ENCODE assay signal across 22 cellular contexts in genomic region chr7:102890971-102891692, GRCh38. TPM values are rescaled to one million over a fixed set of nuclear protein-coding genes. Genes with fewer than 3 reads are reported as not detected.
DNase-seq lines count a peak whose midpoint lies in the region; ATAC-seq and TF ChIP-seq lines count a peak whose summit lies in the region.
"Had no signal": no experiment of that assay in that cellular context is flagged by ENCODE, and none has a peak within 500 bp of the region (broad histone marks: within the 10 kb centered on the region; RNA-seq: fewer than 3 reads in every experiment).

No MANE protein-coding gene starts in this region.

- TF ChIP-seq CTCF in SK-N-SH (IDR thresholded peaks at IDR 0.05), result no peak
- TF ChIP-seq CTCF in foreskin keratinocyte (conservative IDR thresholded peaks at IDR 0.05), result no peak

- POLR2A ChIA-PET in SK-N-SH (lab: Yijun Ruan, JAX), result no interaction called here

- H3K36me3 ChIP-seq in ACC112 (ENCODE audit: insufficient read depth, low read length) (no peaks in the 10 kb centered on the region), SK-N-SH (replicated peaks in 1 of 2; ENCODE audit: control insufficient read depth in 1 of 2, insufficient read depth in 2 of 2, low read length in 1 of 2) (no peaks in the 10 kb centered on the region), rectal smooth muscle tissue (ENCODE audit: control insufficient read depth, insufficient read depth, low read length) (no peaks in the 10 kb centered on the region)
- H3K36me3 ChIP-seq: SJSA1 had no signal

- peaks cover 42% of the 10 kb centered on the region for H3F3A ChIP-seq in SK-N-SH (replicated peaks; ENCODE audit: insufficient read depth)

- 74% methylated on average over 5 of the region's 5 CpGs for WGBS in SK-N-SH (ENCODE audit: low lambda C conversion rate)

- H3K27me3 ChIP-seq in ACC112 (ENCODE audit: insufficient read depth, low read length), result no peaks in the 10 kb centered on the region
- no peaks in the 10 kb centered on the region for H3K27me3 ChIP-seq in SK-N-SH (ENCODE audit: insufficient read depth)
- no peaks in the 10 kb centered on the region for H3K27me3 ChIP-seq in foreskin keratinocyte
- H3K27me3 ChIP-seq in rectal smooth muscle tissue (ENCODE audit: control insufficient read depth, insufficient read depth, low read length), result no peaks in the 10 kb centered on the region
- H3K27me3 ChIP-seq: body of pancreas, SJSA1 had no signal

- no peaks in the 10 kb centered on the region for H4K20me1 ChIP-seq in SK-N-SH (ENCODE audit: insufficient read depth)

- H3K4me3 ChIP-seq in ACC112 (ENCODE audit: low read depth, low read length) (no peak overlapping the region), SK-N-SH (ENCODE audit: low read depth in 2 of 2, low read length in 1 of 2) (no peak overlapping the region), rectal smooth muscle tissue (ENCODE audit: low read length) (no peak overlapping the region)
- H3K4me3 ChIP-seq: body of pancreas, psoas muscle, SJSA1 had no signal

- no peak for TF ChIP-seq RAD21 in SK-N-SH (IDR thresholded peaks at IDR 0.05; ENCODE audit: low read length)

- DNase-seq in SK-N-SH (no peak), foreskin keratinocyte (no peak), SHP77 (lab: John Stamatoyannopoulos, UW) (no peak), amygdala (lab: John Stamatoyannopoulos, UW) (no peak)
- no peak for DNase-seq in activated CD8-positive, alpha-beta memory T cell treated with anti-CD3 and anti-CD28 coated beads, Interleukin-2, amount 50 U/mL, for 4 hours
- DNase-seq: activated CD4-positive, alpha-beta T cell treated with anti-CD3 and anti-CD28 coated beads for 4 hours; endodermal cell; glutamatergic neuron; H7; NCI-H1417; stimulated activated CD4-positive, alpha-beta T cell treated with anti-CD3 and anti-CD28 coated beads, Interleukin-12 subunit alpha, Interleukin-12 subunit beta, amount 100 ng/mL, for 4 hours; stimulated activated CD4-positive, alpha-beta T cell treated with anti-CD3 and anti-CD28 coated beads, Interleukin-4, amount 100 ng/mL, for 4 hours; T-helper 17 cell; trophoblast cell had no signal

- H3K9ac ChIP-seq in SK-N-SH (peak overlapping the region; percentile 50; the same call in 1 of the 2 replicates), rectal smooth muscle tissue (ENCODE audit: low read length) (no peak overlapping the region)

- TF ChIP-seq EP300 in SK-N-SH (IDR thresholded peaks at IDR 0.05; ENCODE audit: borderline replicate concordance in 1 of 2, low read depth in 1 of 2, low read length in 1 of 2), result no peak

- H2AFZ ChIP-seq in ACC112 (ENCODE audit: low read length, unreplicated experiment) (no peak overlapping the region), SK-N-SH (ENCODE audit: low read depth) (no peak overlapping the region)

- H3K27ac ChIP-seq in ACC112 (ENCODE audit: low read depth, low read length), result peak overlapping the region; percentile 94
- H3K27ac ChIP-seq in SK-N-SH (ENCODE audit: low read depth in 2 of 2, low read length in 1 of 2), result peak overlapping the region; percentile 79 to 98; a peak in 3 of 4 replicates
- no peak overlapping the region for H3K27ac ChIP-seq in foreskin keratinocyte
- peak overlapping the region; percentile 63 for H3K27ac ChIP-seq in rectal smooth muscle tissue (ENCODE audit: low read depth, low read length)
- H3K27ac ChIP-seq: body of pancreas, C4-2B, psoas muscle, SJSA1 had no signal

- H3K4me2 ChIP-seq in SK-N-SH, result peak overlapping the region; percentile 39; the same call in 1 of the 2 replicates

- CTCF ChIA-PET in SK-N-SH (lab: Yijun Ruan, JAX), result no interaction called here

- ATAC-seq in foreskin keratinocyte (peak; percentile 13), GM21367 (IDR thresholded peaks at IDR 0.05; ENCODE audit: unreplicated experiment) (no peak)
- ATAC-seq: activated T-helper 17 cell treated with anti-CD3 and anti-CD28 coated beads, Interleukin-2, amount 50 U/mL, for 72 hours; body of pancreas; T-helper 17 cell had no signal

- H3K4me1 ChIP-seq in ACC112 (ENCODE audit: control insufficient read depth, insufficient read depth, low read length, unreplicated experiment), result peaks cover 56% of the 10 kb centered on the region
- H3K4me1 ChIP-seq in SK-N-SH (ENCODE audit: control insufficient read depth in 1 of 2, insufficient read depth in 2 of 2, low read depth in 1 of 2, low read length in 1 of 2), result peaks cover 3 to 36% of the 10 kb centered on the region in 2 experiments
- H3K4me1 ChIP-seq in foreskin keratinocyte, result peaks cover 33% of the 10 kb centered on the region
- peaks cover 22% of the 10 kb centered on the region for H3K4me1 ChIP-seq in rectal smooth muscle tissue (ENCODE audit: control insufficient read depth, insufficient read depth, low read length)
- H3K4me1 ChIP-seq: body of pancreas had no signal

- H3K79me2 ChIP-seq in ACC112 (ENCODE audit: control insufficient read depth, insufficient read depth, low read length, unreplicated experiment), result no peaks in the 10 kb centered on the region
- no peaks in the 10 kb centered on the region for H3K79me2 ChIP-seq in SK-N-SH (ENCODE audit: insufficient read depth)

- H3K9me3 ChIP-seq in SK-N-SH, result no peaks in the 10 kb centered on the region
- H3K9me3 ChIP-seq: body of pancreas, psoas muscle, SJSA1 had no signal

- no peaks in the 10 kb centered on the region for H3K9me2 ChIP-seq in SK-N-SH

TF ChIP-seq in SK-N-SH, 30 proteins besides CTCF, POLR2A, EP300 and RAD21:
- TF ChIP-seq POLR2AphosphoS5 (IDR thresholded peaks at IDR 0.05; ENCODE audit: low read depth, low read length), result no peak
- no peak for TF ChIP-seq TCF12 (IDR thresholded peaks at IDR 0.05)
- no peak for TF ChIP-seq JUND (IDR thresholded peaks at IDR 0.05)
- no peak for TF ChIP-seq TEAD4 (IDR thresholded peaks at IDR 0.05; ENCODE audit: borderline replicate concordance, insufficient read depth)
- TF ChIP-seq MXI1 (IDR thresholded peaks at IDR 0.05; ENCODE audit: low read depth, low read length), result no peak
- no peak for TF ChIP-seq USF1 (IDR thresholded peaks at IDR 0.05; ENCODE audit: borderline replicate concordance, low read depth)
- no peak for TF ChIP-seq EZH2phosphoT487 (IDR thresholded peaks at IDR 0.05; ENCODE audit: borderline replicate concordance, low read depth)
- no peak for TF ChIP-seq GATA2 (CRISPR knock-in tag; IDR thresholded peaks at IDR 0.05)
- no peak for TF ChIP-seq FOXJ3 (CRISPR knock-in tag; IDR thresholded peaks at IDR 0.05)
- TF ChIP-seq NRF1 (IDR thresholded peaks at IDR 0.05; ENCODE audit: low read depth, low read length), result no peak
- no peak for TF ChIP-seq MEF2A (IDR thresholded peaks at IDR 0.05; ENCODE audit: borderline replicate concordance, low read depth)
- TF ChIP-seq MAX (IDR thresholded peaks at IDR 0.05; ENCODE audit: low read depth), result no peak
- TF ChIP-seq YY1 (IDR thresholded peaks at IDR 0.05; ENCODE audit: low read depth), result no peak
- no peak for TF ChIP-seq USF2 (IDR thresholded peaks at IDR 0.05; ENCODE audit: borderline replicate concordance, low read depth, low read length)
TF ChIP-seq in SK-N-SH: peak in this region for 0.

RNA-seq across cellular contexts. Expression of gene LRRC17, which starts 21.7 kb away (rescaled TPM):
- polyA plus RNA-seq in SK-N-SH (2012; rRNA removed) (101 and 138 TPM in 2 replicates), foreskin keratinocyte (0.17 and 0.20 TPM in 2 replicates)
- 138 and 169 TPM in 2 replicates for polyA plus RNA-seq in SK-N-SH (2012; cell fraction: cytosol; rRNA removed)
- 35.8 and 67.6 TPM in 2 replicates for polyA plus RNA-seq in SK-N-SH (2012; cell fraction: nucleus; rRNA removed)
- total RNA-seq in foreskin keratinocyte, result 0.27 and 0.46 TPM in 2 replicates
- total RNA-seq: activated T-helper 17 cell treated with anti-CD3 and anti-CD28 coated beads, Interleukin-2, amount 50 U/mL, for 72 hours had no signal

Comparison
In these comparisons a context has a peak if more than half of its experiments do, and no peak if none do; other contexts are left out.
1. RNA of gene LRRC17, which starts 21.7 kb away (polyA plus RNA-seq): 35.8 to 169 TPM in SK-N-SH; 0.17 to 0.20 TPM in foreskin keratinocyte; every median in the first group is over 10 times any median in the second.